In genomic region chr20:3733119-3733995, GRCh38 we compare ENCODE assay signal across 14 cellular contexts. TPM values are rescaled to one million over a fixed set of nuclear protein-coding genes. Genes with fewer than 3 reads are reported as not detected.
DNase-seq lines count a peak whose midpoint lies in the region; ATAC-seq and TF ChIP-seq lines count a peak whose summit lies in the region.
"Had no signal": no experiment of that assay in that cellular context is flagged by ENCODE, and none has a peak within 500 bp of the region (broad histone marks: within the 10 kb centered on the region; RNA-seq: fewer than 3 reads in every experiment).

No MANE protein-coding gene starts in this region.

- H3K79me2 ChIP-seq in mesendoderm (ENCODE audit: control insufficient read depth, insufficient read depth, low read length): no peaks in the 10 kb centered on the region

- no peak overlapping the region for H4K8ac ChIP-seq in mesendoderm (ENCODE audit: low read depth, low read length)

- H3K36me3 ChIP-seq in esophagus muscularis mucosa (peaks cover 0 to 20% (median 0%) of the 10 kb centered on the region in 4 donors), mesendoderm (ENCODE audit: control insufficient read depth, insufficient read depth, low read length) (no peaks in the 10 kb centered on the region), suprapubic skin (no peaks in the 10 kb centered on the region)

- H3K79me1 ChIP-seq in mesendoderm (ENCODE audit: low read length): no peaks in the 10 kb centered on the region

- peaks cover 0 to 4% of the 10 kb centered on the region in 2 donors for H3K4me1 Mint-ChIP-seq in natural killer cell
- H3K4me1 Mint-ChIP-seq in stimulated activated memory B cell treated with anti-CD40 and anti-IgM and Interleukin-4, amounts not matched to agents 10 μg/mL and 1 μg/mL and 100 μg/mL, for 72 hours: no peaks in the 10 kb centered on the region

- H3K27me3 ChIP-seq in esophagus muscularis mucosa (peaks cover 0 to 54% (median 3%) of the 10 kb centered on the region in 4 donors), mesendoderm (ENCODE audit: insufficient read depth, low read length, poor library complexity) (no peaks in the 10 kb centered on the region), suprapubic skin (no peaks in the 10 kb centered on the region)

- H2AK5ac ChIP-seq in mesendoderm (ENCODE audit: low read length): no peak overlapping the region

- no peak overlapping the region for H2BK5ac ChIP-seq in mesendoderm (ENCODE audit: low read length)

- WGBS in esophagus muscularis mucosa: 79% methylated on average over 18 of the region's 20 CpGs
- no CpG with 5 or more reads among the region's 20 CpGs for WGBS in mesendoderm (ENCODE audit: extremely low coverage, insufficient coverage, low lambda C conversion rate)
- WGBS in suprapubic skin: 60% methylated on average over 12 of the region's 20 CpGs

- peaks cover 18 to 32% of the 10 kb centered on the region in 2 donors for H3K27me3 Mint-ChIP-seq in natural killer cell (ENCODE audit: low read depth in 2 of 2)
- peaks cover 47% of the 10 kb centered on the region for H3K27me3 Mint-ChIP-seq in stimulated activated memory B cell treated with anti-CD40 and anti-IgM and Interleukin-4, amounts not matched to agents 10 μg/mL and 1 μg/mL and 100 μg/mL, for 72 hours

- no peaks in the 10 kb centered on the region for H3K9me3 ChIP-seq in esophagus muscularis mucosa
- H3K9me3 ChIP-seq in suprapubic skin: no peaks in the 10 kb centered on the region

- H3K27ac ChIP-seq in esophagus muscularis mucosa (replicated peaks in 1 of 4) (peak overlapping the region; percentile 65 to 76 (median 68)), mesendoderm (ENCODE audit: low read depth, low read length) (no peak overlapping the region), suprapubic skin (peak overlapping the region; percentile 21)

- H3K4me3 ChIP-seq in HFF-Myc (replicated peaks; ENCODE audit: low read depth, low read length) (peak overlapping the region; percentile 29), esophagus muscularis mucosa (peak overlapping the region; percentile 45 to 64 (median 54)), mesendoderm (ENCODE audit: low read length) (no peak overlapping the region), suprapubic skin (peak overlapping the region; percentile 50)
- H3K4me3 ChIP-seq: GM12878 had no signal

- no peaks in the 10 kb centered on the region for H3K9me3 Mint-ChIP-seq in natural killer cell
- H3K9me3 Mint-ChIP-seq in stimulated activated memory B cell treated with anti-CD40 and anti-IgM and Interleukin-4, amounts not matched to agents 10 μg/mL and 1 μg/mL and 100 μg/mL, for 72 hours: no peaks in the 10 kb centered on the region

- no peak overlapping the region for H4K5ac ChIP-seq in mesendoderm (ENCODE audit: low read length)

- H3K23ac ChIP-seq in mesendoderm (ENCODE audit: low read length): peak overlapping the region; percentile 96

- intact Hi-C loops in esophagus muscularis mucosa (cut with DNase I) (no loop called here), natural killer cell (cut with micrococcal nuclease) (no loop called here)

- no peak overlapping the region for H3K27ac Mint-ChIP-seq in natural killer cell
- H3K27ac Mint-ChIP-seq in stimulated activated memory B cell treated with anti-CD40 and anti-IgM and Interleukin-4, amounts not matched to agents 10 μg/mL and 1 μg/mL and 100 μg/mL, for 72 hours: no peak overlapping the region

- no peak for TF ChIP-seq CTCF in HFF-Myc (IDR thresholded peaks at IDR 0.05; ENCODE audit: low read depth, low read length, missing control alignments)
- TF ChIP-seq CTCF in esophagus muscularis mucosa (IDR thresholded peaks at IDR 0.05): no peak
- no peak for TF ChIP-seq CTCF in suprapubic skin (IDR thresholded peaks at IDR 0.05)
- no peak for TF ChIP-seq CTCF in natural killer cell (IDR thresholded peaks at IDR 0.05)

- H3K4me3 Mint-ChIP-seq in natural killer cell: no peak overlapping the region
- no peak overlapping the region for H3K4me3 Mint-ChIP-seq in stimulated activated memory B cell treated with anti-CD40 and anti-IgM and Interleukin-4, amounts not matched to agents 10 μg/mL and 1 μg/mL and 100 μg/mL, for 72 hours

- peak overlapping the region; percentile 74 for H3K9ac ChIP-seq in mesendoderm (ENCODE audit: low read length)

- H3K4me1 ChIP-seq in esophagus muscularis mucosa: peaks cover 43 to 56% (median 49%) of the 10 kb centered on the region in 4 donors
- peaks cover 2% of the 10 kb centered on the region for H3K4me1 ChIP-seq in mesendoderm (ENCODE audit: control insufficient read depth, low read depth, low read length)
- peaks cover 11% of the 10 kb centered on the region for H3K4me1 ChIP-seq in suprapubic skin

- TF ChIP-seq EP300 in esophagus muscularis mucosa (IDR thresholded peaks at IDR 0.05) (no peak), suprapubic skin (IDR thresholded peaks at IDR 0.05) (no peak)

- H3K18ac ChIP-seq in mesendoderm (ENCODE audit: low read length): no peak overlapping the region

- H3K4me2 ChIP-seq in mesendoderm (ENCODE audit: low read length): peak overlapping the region; percentile 59

- ATAC-seq in natural killer cell: no peak
- ATAC-seq in stimulated activated memory B cell treated with anti-CD40 and anti-IgM and Interleukin-4, amounts not matched to agents 10 μg/mL and 1 μg/mL and 100 μg/mL, for 72 hours: no peak
- ATAC-seq: GM12878 had no signal

- DNase-seq in HFF-Myc (ENCODE audit: extremely low read depth, low read depth): no peak
- no peak for DNase-seq in esophagus muscularis mucosa (ENCODE audit: extremely low spot score)
- DNase-seq in mesendoderm: no peak
- DNase-seq in suprapubic skin (ENCODE audit: low spot score in 2 of 2): no peak
- no peak for DNase-seq in natural killer cell
- no peak for DNase-seq in NCI-H526 (lab: John Stamatoyannopoulos, UW)
- DNase-seq in middle frontal gyrus (ENCODE audit: extremely low spot score, low spot score): no peak
- DNase-seq: activated CD4-positive, CD25-positive, alpha-beta regulatory T cell; DMS79; Kasumi-1; NCI-H2081; stimulated activated CD4-positive, alpha-beta T cell treated with anti-CD3 and anti-CD28 coated beads, Interleukin-15, amount 100 ng/mL, for 24 hours had no signal

- H2BK15ac ChIP-seq in mesendoderm (replicated peaks; ENCODE audit: low read depth): no peak overlapping the region

- peak overlapping the region; percentile 85 for H3K56ac ChIP-seq in mesendoderm (ENCODE audit: low read length)

- no peaks in the 10 kb centered on the region for H3K36me3 Mint-ChIP-seq in natural killer cell
- no peaks in the 10 kb centered on the region for H3K36me3 Mint-ChIP-seq in stimulated activated memory B cell treated with anti-CD40 and anti-IgM and Interleukin-4, amounts not matched to agents 10 μg/mL and 1 μg/mL and 100 μg/mL, for 72 hours

- no peak overlapping the region for H3K4ac ChIP-seq in mesendoderm (ENCODE audit: low read depth, low read length)

- no peak overlapping the region for H2BK120ac ChIP-seq in mesendoderm (ENCODE audit: low read depth, low read length)

- TF ChIP-seq POLR2A in esophagus muscularis mucosa (IDR thresholded peaks at IDR 0.05; ENCODE audit: low read depth): no peak
- TF ChIP-seq POLR2A in suprapubic skin (IDR thresholded peaks at IDR 0.05): no peak

RNA-seq across cellular contexts. Expression of gene HSPA12B, which starts 0.9 kb away (rescaled TPM):
- 10 to 100 TPM in 3 of 4 donors, 1 to 10 TPM in 1; 8.9 to 22.2 (median 16.4) TPM for total RNA-seq in esophagus muscularis mucosa
- 1.3 TPM for polyA plus RNA-seq in mesendoderm (2013, experiment 1 of 2)
- polyA plus RNA-seq in mesendoderm (2013, experiment 2 of 2): 1.1 TPM
- 1 to 10 TPM; 1.9 to 8.7 (median 4.4) TPM for total RNA-seq in suprapubic skin
- not detected for total RNA-seq in natural killer cell
- total RNA-seq: GM12878 had no signal

RNA-seq across cellular contexts. Expression of gene SIGLEC1, which starts 21.0 kb away (rescaled TPM):
- 10 to 100 TPM; 13.1 to 18.7 (median 13.8) TPM for total RNA-seq in esophagus muscularis mucosa
- polyA plus RNA-seq in mesendoderm (2013, experiment 1 of 2): not detected
- polyA plus RNA-seq in mesendoderm (2013, experiment 2 of 2): not detected
- total RNA-seq in suprapubic skin: 1 to 10 TPM in 2 of 4 donors, under 1 TPM in 2; 0.60 to 3.5 (median 1.1) TPM
- under 1 TPM; 0.09 to 0.36 (median 0.30) TPM for total RNA-seq in natural killer cell
- polyA plus RNA-seq: GM12878 had no signal

RNA-seq across cellular contexts. Expression of gene ADISSP, which starts 34.2 kb away (rescaled TPM):
- 10 to 100 TPM; 56.5 to 96.1 (median 73.6) TPM for total RNA-seq in esophagus muscularis mucosa
- polyA plus RNA-seq in mesendoderm (2013, experiment 1 of 2): 73.8 TPM
- polyA plus RNA-seq in mesendoderm (2013, experiment 2 of 2): 74.7 TPM
- total RNA-seq in suprapubic skin: 10 to 100 TPM in 3 of 4 donors, 1 to 10 TPM in 1; 8.4 to 20.3 (median 18.9) TPM
- total RNA-seq in natural killer cell: 10 to 100 TPM; 10.1 to 13.5 (median 12.3) TPM

RNA-seq across cellular contexts. Expression of gene SPEF1, which starts 47.9 kb away (rescaled TPM):
- total RNA-seq in esophagus muscularis mucosa (under 1 TPM in 1 of 4 donors, not detected in 3; 0.50 TPM), suprapubic skin (not detected), natural killer cell (under 1 TPM in 1 of 3 donors, not detected in 2; 0.23 TPM)
- polyA plus RNA-seq in mesendoderm (2013, experiment 1 of 2): 0.10 TPM
- 0.21 TPM for polyA plus RNA-seq in mesendoderm (2013, experiment 2 of 2)
- total RNA-seq: GM12878 had no signal

RNA-seq across cellular contexts. Expression of gene ADAM33, which starts 51.5 kb away (rescaled TPM):
- total RNA-seq in esophagus muscularis mucosa: 100 to 1,000 TPM in 1 of 4 donors, 10 to 100 TPM in 3; 45.4 to 144 (median 64.4) TPM
- polyA plus RNA-seq in mesendoderm (2013, experiment 1 of 2): 0.93 TPM
- polyA plus RNA-seq in mesendoderm (2013, experiment 2 of 2): 0.95 TPM
- total RNA-seq in suprapubic skin: 10 to 100 TPM in 3 of 4 donors, 1 to 10 TPM in 1; 6.3 to 24.3 (median 13.4) TPM
- total RNA-seq in natural killer cell: not detected
- total RNA-seq: GM12878 had no signal
- polyA plus RNA-seq: GM12878 had no signal
